17 cellular contexts compared by ENCODE assay signal in genomic region chr19:18776736-18777135, GRCh38. TPM values are rescaled to one million over a fixed set of nuclear protein-coding genes. Genes with fewer than 3 reads are reported as not detected.
DNase-seq lines count a peak whose midpoint lies in the region; ATAC-seq and TF ChIP-seq lines count a peak whose summit lies in the region.
"Had no signal": no experiment of that assay in that cellular context is flagged by ENCODE, and none has a peak within 500 bp of the region (broad histone marks: within the 10 kb centered on the region; RNA-seq: fewer than 3 reads in every experiment).

No MANE protein-coding gene starts in this region.

- H3K14ac ChIP-seq in mesenchymal stem cell (ENCODE audit: low read length in 2 of 2), result peak overlapping the region in 1 of 2 experiments; percentile 35

- H3K27me3 Mint-ChIP-seq in activated T-helper 17 cell treated with anti-CD3 and anti-CD28 coated beads, Interleukin-2, amount 50 U/mL, for 72 hours, result no peaks in the 10 kb centered on the region
- H3K27me3 Mint-ChIP-seq in activated T-helper 1 cell treated with anti-CD3 and anti-CD28 coated beads, Interleukin-12 subunit alpha, Interleukin-12 subunit beta, Interleukin-2, Interleukin-4 antibody, amounts not matched to agents 30 ng/mL and 10 ng/mL and 1 ng/mL, durations not matched to agents 14 hours and 24 hours and 36 hours (ENCODE audit: insufficient read depth), result peaks cover 2% of the 10 kb centered on the region
- H3K27me3 Mint-ChIP-seq: stimulated activated memory B cell treated with anti-CD40 and anti-IgM and Interleukin-4, amounts not matched to agents 10 μg/mL and 1 μg/mL and 100 μg/mL, for 72 hours had no signal

- no peaks in the 10 kb centered on the region for H3K36me3 ChIP-seq in HCT116 (ENCODE audit: control insufficient read depth in 1 of 2, insufficient read depth in 2 of 2, low read length in 2 of 2)
- peaks cover 0 to 4% of the 10 kb centered on the region in 2 experiments for H3K36me3 ChIP-seq in mesenchymal stem cell (ENCODE audit: control insufficient read depth in 1 of 2, insufficient read depth in 2 of 2, low read depth in 1 of 2, low read length in 2 of 2)
- no peaks in the 10 kb centered on the region for H3K36me3 ChIP-seq in WERI-Rb-1
- H3K36me3 ChIP-seq: cardiac muscle cell, right lobe of liver, transverse colon had no signal

- no peak for TF ChIP-seq CTCF in AG10803 (conservative IDR thresholded peaks at IDR 0.05; ENCODE audit: low read length)
- TF ChIP-seq CTCF in HCT116 (IDR thresholded peaks at IDR 0.05 in 2 of 3, conservative IDR thresholded peaks at IDR 0.05 in 1 of 3; ENCODE audit: borderline replicate concordance in 1 of 3, insufficient read depth in 1 of 3, low read depth in 2 of 3, low read length in 2 of 3), result no peak
- no peak for TF ChIP-seq CTCF in WERI-Rb-1 (IDR thresholded peaks at IDR 0.05; ENCODE audit: low read depth, low read length)

- H2AK5ac ChIP-seq in mesenchymal stem cell (ENCODE audit: low read length, severe bottlenecking), result no peak overlapping the region

- peak overlapping the region; percentile 34 for H4K91ac ChIP-seq in mesenchymal stem cell (ENCODE audit: low read length)

- TF ChIP-seq POLR2A in HCT116 (IDR thresholded peaks at IDR 0.05; ENCODE audit: borderline replicate concordance, extremely low read depth, insufficient read depth, insufficient read length), result no peak

- BruUV-seq in HCT116 (replicated peaks; lab: Mats Ljungman, UMichigan), result no TSS peak

- H3K9ac ChIP-seq in HCT116 (ENCODE audit: low read length) (no peak overlapping the region; the same call in 1 of the 2 replicates), mesenchymal stem cell (ENCODE audit: low read length) (peak overlapping the region; percentile 56)
- H3K9ac ChIP-seq: BLaER1 had no signal

- H3K4me1 ChIP-seq in HCT116 (ENCODE audit: control insufficient read depth in 1 of 2, insufficient read depth in 2 of 2, low read length in 2 of 2) (peaks cover 0 to 14% of the 10 kb centered on the region in 2 experiments; a peak in 2 of 4 replicates), mesenchymal stem cell (ENCODE audit: control insufficient read depth, insufficient read depth, low read depth, low read length) (peaks cover 19% of the 10 kb centered on the region)
- H3K4me1 ChIP-seq: right lobe of liver, transverse colon had no signal

- no peak overlapping the region for H3K4ac ChIP-seq in mesenchymal stem cell (ENCODE audit: low read depth in 1 of 2, low read length in 2 of 2)

- DNase-seq in AG10803 (ENCODE audit: low read depth) (peak; percentile 46), HCT116 (ENCODE audit: low read depth, low spot score) (no peak), mesenchymal stem cell (peak; percentile 39), WERI-Rb-1 (no peak)
- DNase-seq in activated T-helper 1 cell treated with anti-CD3 and anti-CD28 coated beads, Interleukin-12 subunit alpha, Interleukin-12 subunit beta, Interleukin-2, Interleukin-4 antibody, amounts not matched to agents 30 ng/mL and 10 ng/mL and 1 ng/mL, durations not matched to agents 14 hours and 24 hours and 36 hours (ENCODE audit: low spot score), result no peak
- DNase-seq: effector memory CD4-positive, alpha-beta T cell; NCI-H187; right lobe of liver; transverse colon had no signal

- no peak for TF ChIP-seq RAD21 in HCT116 (IDR thresholded peaks at IDR 0.05; ENCODE audit: low read depth)

- H3K27ac Mint-ChIP-seq in activated T-helper 17 cell treated with anti-CD3 and anti-CD28 coated beads, Interleukin-2, amount 50 U/mL, for 72 hours, result no peak overlapping the region
- H3K27ac Mint-ChIP-seq in activated T-helper 1 cell treated with anti-CD3 and anti-CD28 coated beads, Interleukin-12 subunit alpha, Interleukin-12 subunit beta, Interleukin-2, Interleukin-4 antibody, amounts not matched to agents 30 ng/mL and 10 ng/mL and 1 ng/mL, durations not matched to agents 14 hours and 24 hours and 36 hours, result no peak overlapping the region
- H3K27ac Mint-ChIP-seq: activated naive CD4-positive, alpha-beta T cell treated with anti-CD3 and anti-CD28 coated beads, Interleukin-2, amount 50 U/mL, for 72 hours; stimulated activated memory B cell treated with anti-CD40 and anti-IgM and Interleukin-4, amounts not matched to agents 10 μg/mL and 1 μg/mL and 100 μg/mL, for 72 hours; T-helper 1 cell treated with Interleukin-12 subunit alpha and Interleukin-12 subunit beta and Interleukin-4 antibody, amounts not matched to agents 30 μg/mL and 1 μg/mL, for 36 hours had no signal

- H3K9me3 ChIP-seq in HCT116 (ENCODE audit: control insufficient read depth in 1 of 2, insufficient read depth in 1 of 2, low read depth in 1 of 2, low read length in 2 of 2) (no peaks in the 10 kb centered on the region), mesenchymal stem cell (ENCODE audit: control insufficient read depth, low read length) (no peaks in the 10 kb centered on the region), WERI-Rb-1 (ENCODE audit: severe bottlenecking) (no peaks in the 10 kb centered on the region)
- H3K9me3 ChIP-seq: BLaER1, right lobe of liver, transverse colon had no signal

- no peaks in the 10 kb centered on the region for H3K4me1 Mint-ChIP-seq in activated T-helper 17 cell treated with anti-CD3 and anti-CD28 coated beads, Interleukin-2, amount 50 U/mL, for 72 hours
- no peaks in the 10 kb centered on the region for H3K4me1 Mint-ChIP-seq in activated T-helper 1 cell treated with anti-CD3 and anti-CD28 coated beads, Interleukin-12 subunit alpha, Interleukin-12 subunit beta, Interleukin-2, Interleukin-4 antibody, amounts not matched to agents 30 ng/mL and 10 ng/mL and 1 ng/mL, durations not matched to agents 14 hours and 24 hours and 36 hours (ENCODE audit: low read depth)

- POLR2A ChIA-PET in HCT116 (lab: Charles Lee), result interaction anchor here (0.6 kb wide), 1 partner anchor 30 kb away, joined by 4 read pairs; no protein-coding TSS in a partner anchor

- H2BK15ac ChIP-seq in mesenchymal stem cell (ENCODE audit: low read depth, poor library complexity, severe bottlenecking), result peak overlapping the region; percentile 54

- H3K4me2 ChIP-seq in HCT116 (ENCODE audit: low read length) (peak overlapping the region; percentile 31; the same call in 1 of the 2 replicates), mesenchymal stem cell (ENCODE audit: low read length, poor library complexity, severe bottlenecking) (no peak overlapping the region)
- H3K4me2 ChIP-seq: BLaER1 had no signal

- RAD21 ChIA-PET in HCT116 (lab: Charles Lee; ENCODE audit: low non-redundant PET in 1 of 2, low total read pairs in 2 of 2, uncharacterized antibody in 2 of 2, unreplicated experiment in 2 of 2), result no interaction called here

- H2AFZ ChIP-seq in HCT116 (ENCODE audit: low read depth, low read length, poor library complexity, severe bottlenecking), result no peak overlapping the region
- H2AFZ ChIP-seq in mesenchymal stem cell (ENCODE audit: low read depth, low read length), result no peak overlapping the region

- H3K36me3 Mint-ChIP-seq in activated T-helper 17 cell treated with anti-CD3 and anti-CD28 coated beads, Interleukin-2, amount 50 U/mL, for 72 hours (ENCODE audit: low read depth), result no peaks in the 10 kb centered on the region
- H3K36me3 Mint-ChIP-seq in activated T-helper 1 cell treated with anti-CD3 and anti-CD28 coated beads, Interleukin-12 subunit alpha, Interleukin-12 subunit beta, Interleukin-2, Interleukin-4 antibody, amounts not matched to agents 30 ng/mL and 10 ng/mL and 1 ng/mL, durations not matched to agents 14 hours and 24 hours and 36 hours (ENCODE audit: low read depth), result no peaks in the 10 kb centered on the region
- H3K36me3 Mint-ChIP-seq: activated naive CD4-positive, alpha-beta T cell treated with anti-CD3 and anti-CD28 coated beads, Interleukin-2, amount 50 U/mL, for 72 hours had no signal

- H3K4me3 Mint-ChIP-seq in activated T-helper 17 cell treated with anti-CD3 and anti-CD28 coated beads, Interleukin-2, amount 50 U/mL, for 72 hours, result no peak overlapping the region
- no peak overlapping the region for H3K4me3 Mint-ChIP-seq in activated T-helper 1 cell treated with anti-CD3 and anti-CD28 coated beads, Interleukin-12 subunit alpha, Interleukin-12 subunit beta, Interleukin-2, Interleukin-4 antibody, amounts not matched to agents 30 ng/mL and 10 ng/mL and 1 ng/mL, durations not matched to agents 14 hours and 24 hours and 36 hours
- H3K4me3 Mint-ChIP-seq: stimulated activated memory B cell treated with anti-CD40 and anti-IgM and Interleukin-4, amounts not matched to agents 10 μg/mL and 1 μg/mL and 100 μg/mL, for 72 hours; T-helper 1 cell treated with Interleukin-12 subunit alpha and Interleukin-12 subunit beta and Interleukin-4 antibody, amounts not matched to agents 30 μg/mL and 1 μg/mL, for 36 hours had no signal

- no peaks in the 10 kb centered on the region for H3K9me3 Mint-ChIP-seq in activated T-helper 17 cell treated with anti-CD3 and anti-CD28 coated beads, Interleukin-2, amount 50 U/mL, for 72 hours
- H3K9me3 Mint-ChIP-seq in activated T-helper 1 cell treated with anti-CD3 and anti-CD28 coated beads, Interleukin-12 subunit alpha, Interleukin-12 subunit beta, Interleukin-2, Interleukin-4 antibody, amounts not matched to agents 30 ng/mL and 10 ng/mL and 1 ng/mL, durations not matched to agents 14 hours and 24 hours and 36 hours, result no peaks in the 10 kb centered on the region
- H3K9me3 Mint-ChIP-seq: activated naive CD4-positive, alpha-beta T cell treated with anti-CD3 and anti-CD28 coated beads, Interleukin-2, amount 50 U/mL, for 72 hours; stimulated activated memory B cell treated with anti-CD40 and anti-IgM and Interleukin-4, amounts not matched to agents 10 μg/mL and 1 μg/mL and 100 μg/mL, for 72 hours; T-helper 1 cell treated with Interleukin-12 subunit alpha and Interleukin-12 subunit beta and Interleukin-4 antibody, amounts not matched to agents 30 μg/mL and 1 μg/mL, for 36 hours had no signal

- ATAC-seq in HCT116 (0 out of 2 replicates have a peak, but pooled peaks have one; percentile 33), GM21423 (IDR thresholded peaks at IDR 0.05; ENCODE audit: unreplicated experiment) (no peak), HG03175 (IDR thresholded peaks at IDR 0.05; ENCODE audit: unreplicated experiment) (no peak)
- peak; percentile 64 for ATAC-seq in activated T-helper 17 cell treated with anti-CD3 and anti-CD28 coated beads, Interleukin-2, amount 50 U/mL, for 72 hours (replicated peaks)
- ATAC-seq: stimulated activated memory B cell treated with anti-CD40 and anti-IgM and Interleukin-4, amounts not matched to agents 10 μg/mL and 1 μg/mL and 100 μg/mL, for 72 hours had no signal

- no peak overlapping the region for H3K4me3 ChIP-seq in AG10803 (ENCODE audit: low read length)
- no peak overlapping the region for H3K4me3 ChIP-seq in HCT116 (replicated peaks in 1 of 2; ENCODE audit: low read depth in 1 of 2, low read length in 2 of 2)
- no peak overlapping the region for H3K4me3 ChIP-seq in mesenchymal stem cell (ENCODE audit: insufficient read depth in 1 of 2, low read depth in 1 of 2, low read length in 2 of 2)
- no peak overlapping the region for H3K4me3 ChIP-seq in WERI-Rb-1 (ENCODE audit: low read depth, low read length)
- H3K4me3 ChIP-seq: BLaER1, cardiac muscle cell, right lobe of liver, transverse colon had no signal

- CTCF ChIA-PET in HCT116 (lab: Charles Lee), result no interaction called here

- no peak overlapping the region for H4K8ac ChIP-seq in mesenchymal stem cell (ENCODE audit: low read length)

- no peak overlapping the region for H2BK120ac ChIP-seq in mesenchymal stem cell (ENCODE audit: low read depth, low read length)

- H3K27me3 ChIP-seq in HCT116 (ENCODE audit: insufficient read depth, low read length) (no peaks in the 10 kb centered on the region), mesenchymal stem cell (ENCODE audit: control insufficient read depth in 1 of 2, insufficient read depth in 1 of 2, low read length in 2 of 2) (peaks cover 0 to 20% of the 10 kb centered on the region in 2 experiments), WERI-Rb-1 (ENCODE audit: insufficient read depth, low read depth, severe bottlenecking) (no peaks in the 10 kb centered on the region)
- H3K27me3 ChIP-seq: right lobe of liver had no signal

- H3K23ac ChIP-seq in mesenchymal stem cell (ENCODE audit: low read length in 2 of 2), result no peak overlapping the region

- no peaks in the 10 kb centered on the region for H3K79me2 ChIP-seq in HCT116 (ENCODE audit: insufficient read depth, low read length)

- no peaks in the 10 kb centered on the region for H4K20me1 ChIP-seq in HCT116 (ENCODE audit: insufficient read depth)

- H2BK5ac ChIP-seq in mesenchymal stem cell (ENCODE audit: low read depth, low read length, poor library complexity, severe bottlenecking), result no peak overlapping the region

- WGBS in mesenchymal stem cell, result 65% methylated on average over 12 of the region's 12 CpGs

- H2BK12ac ChIP-seq in mesenchymal stem cell (ENCODE audit: low read length in 2 of 2), result no peak overlapping the region

- H3K27ac ChIP-seq in HCT116 (ENCODE audit: low read depth, low read length), result no peak overlapping the region
- H3K27ac ChIP-seq in mesenchymal stem cell (ENCODE audit: low read length, poor library complexity, severe bottlenecking), result no peak overlapping the region
- no peak overlapping the region for H3K27ac ChIP-seq in WERI-Rb-1
- H3K27ac ChIP-seq: BLaER1, cardiac muscle cell, right lobe of liver, transverse colon had no signal

- no peaks in the 10 kb centered on the region for H3K9me2 ChIP-seq in HCT116 (ENCODE audit: insufficient read depth)

- H3K79me1 ChIP-seq in mesenchymal stem cell (replicated peaks; ENCODE audit: low read length, poor library complexity, severe bottlenecking), result no peaks in the 10 kb centered on the region

- no peak overlapping the region for H3K18ac ChIP-seq in mesenchymal stem cell (ENCODE audit: low read depth in 1 of 2, low read length in 2 of 2)

- intact Hi-C loops in HCT116 (cut with micrococcal nuclease), result no loop called here
- intact Hi-C loops in activated T-helper 1 cell treated with anti-CD3 and anti-CD28 coated beads, Interleukin-12 subunit alpha, Interleukin-12 subunit beta, Interleukin-2, Interleukin-4 antibody, amounts not matched to agents 30 ng/mL and 10 ng/mL and 1 ng/mL, durations not matched to agents 14 hours and 24 hours and 36 hours (cut with micrococcal nuclease), result no loop called here

RNA-seq across cellular contexts. Expression of gene COMP, which starts 14.4 kb away (rescaled TPM):
- not detected for total RNA-seq in HCT116 (2021; ENCODE audit: unreplicated experiment)
- not detected in 2 replicates for polyA plus RNA-seq in HCT116 (2012)
- not detected for total RNA-seq in activated T-helper 17 cell treated with anti-CD3 and anti-CD28 coated beads, Interleukin-2, amount 50 U/mL, for 72 hours
- polyA plus RNA-seq in mesenchymal stem cell (2013, experiment 1 of 2), result not detected
- polyA plus RNA-seq in mesenchymal stem cell (2013, experiment 2 of 2), result not detected
- not detected in 2 replicates for total RNA-seq in activated T-helper 1 cell treated with anti-CD3 and anti-CD28 coated beads, Interleukin-12 subunit alpha, Interleukin-12 subunit beta, Interleukin-2, Interleukin-4 antibody, amounts not matched to agents 30 ng/mL and 10 ng/mL and 1 ng/mL, durations not matched to agents 14 hours and 24 hours and 36 hours
- total RNA-seq: activated naive CD4-positive, alpha-beta T cell treated with anti-CD3 and anti-CD28 coated beads, Interleukin-2, amount 50 U/mL, for 72 hours had no signal

RNA-seq across cellular contexts. Expression of gene UPF1, which starts 55.0 kb away (rescaled TPM):
- total RNA-seq in HCT116 (2021; ENCODE audit: unreplicated experiment), result 78.5 TPM
- polyA plus RNA-seq in HCT116 (2012), result 41.7 and 42.1 TPM in 2 replicates
- total RNA-seq in activated T-helper 17 cell treated with anti-CD3 and anti-CD28 coated beads, Interleukin-2, amount 50 U/mL, for 72 hours, result 10 to 100 TPM; 64.9 to 90.1 TPM
- 16.0 TPM for polyA plus RNA-seq in mesenchymal stem cell (2013, experiment 1 of 2)
- polyA plus RNA-seq in mesenchymal stem cell (2013, experiment 2 of 2), result 15.0 TPM
- total RNA-seq in activated T-helper 1 cell treated with anti-CD3 and anti-CD28 coated beads, Interleukin-12 subunit alpha, Interleukin-12 subunit beta, Interleukin-2, Interleukin-4 antibody, amounts not matched to agents 30 ng/mL and 10 ng/mL and 1 ng/mL, durations not matched to agents 14 hours and 24 hours and 36 hours, result 102 and 113 TPM in 2 replicates

Comparison
In these comparisons a context has a peak if more than half of its experiments do, and no peak if none do; other contexts are left out.
1. DNase-seq: peak in AG10803 (single experiment) and mesenchymal stem cell (single experiment); none in HCT116 (single experiment), activated T-helper 1 cell treated with anti-CD3 and anti-CD28 coated beads, Interleukin-12 subunit alpha, Interleukin-12 subunit beta, Interleukin-2, Interleukin-4 antibody, amounts not matched to agents 30 ng/mL and 10 ng/mL and 1 ng/mL, durations not matched to agents 14 hours and 24 hours and 36 hours (single experiment) and WERI-Rb-1 (single experiment).
2. ATAC-seq: peak in HCT116 (single experiment) and activated T-helper 17 cell treated with anti-CD3 and anti-CD28 coated beads, Interleukin-2, amount 50 U/mL, for 72 hours (single experiment); none in GM21423 (single experiment) and HG03175 (single experiment).